ENCODE assay signal across 13 cellular contexts in the genomic region with DNA sequence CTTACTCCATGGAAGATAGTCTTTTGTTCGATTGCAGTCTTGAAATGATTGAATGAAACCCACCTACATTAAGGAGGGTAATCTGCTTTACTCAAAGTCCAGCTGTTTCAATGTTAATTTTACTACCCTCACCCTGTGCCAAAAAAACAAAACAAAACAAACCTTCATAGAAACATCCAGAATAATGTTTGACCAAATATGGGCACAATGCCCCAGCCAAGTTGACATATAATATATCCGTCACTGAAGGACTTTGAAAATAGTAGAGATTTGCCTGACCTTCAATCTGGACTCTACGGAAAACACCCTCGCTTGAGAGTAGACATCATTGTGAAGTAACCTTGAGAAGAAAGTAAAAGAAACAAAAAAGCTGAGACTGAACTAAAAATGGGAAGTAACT.
"Had no signal": no experiment of that assay in that cellular context is flagged by ENCODE, and none has a peak within 500 bp of the region (broad histone marks: within the 10 kb centered on the region; RNA-seq: fewer than 3 reads in every experiment).

No MANE protein-coding gene starts in this region.

- H3K27me3 ChIP-seq: ovary, spleen, testis, upper lobe of left lung had no signal

- H3K27ac Mint-ChIP-seq: T-helper 2 cell treated with Interferon-gamma antibody and Interleukin-4, amounts not matched to agents 5 μg/mL and 100 μg/mL, for 36 hours had no signal

- H3K27ac ChIP-seq: ovary, spleen, testis, upper lobe of left lung had no signal

- H3K4me3 Mint-ChIP-seq: neural crest cell; stimulated activated naive CD8-positive, alpha-beta T cell treated with anti-CD3 and anti-CD28 coated beads, Interleukin-15, amount 100 ng/mL, for 72 hours; T-helper 2 cell treated with Interferon-gamma antibody and Interleukin-4, amounts not matched to agents 5 μg/mL and 100 μg/mL, for 36 hours had no signal

- DNase-seq: activated naive CD4-positive, alpha-beta T cell treated with anti-CD3 and anti-CD28 coated beads, Interleukin-2, amount 50 U/mL, for 16 hours; activated T-cell treated with anti-CD3 and anti-CD28 coated beads, Interleukin-2, amount 50 U/mL, for 1 hour; central memory CD4-positive, alpha-beta T cell; cortex of kidney; effector CD8-positive, alpha-beta T cell; foreskin fibroblast; ovary; spleen; stimulated activated naive CD8-positive, alpha-beta T cell treated with anti-CD3 and anti-CD28 coated beads, Interleukin-15, amount 100 ng/mL, for 72 hours; testis; upper lobe of left lung had no signal

- H3K9me3 ChIP-seq: ovary, spleen, testis, upper lobe of left lung had no signal

- H3K4me1 Mint-ChIP-seq: stimulated activated naive CD8-positive, alpha-beta T cell treated with anti-CD3 and anti-CD28 coated beads, Interleukin-15, amount 100 ng/mL, for 72 hours had no signal

- H3K27me3 Mint-ChIP-seq: stimulated activated naive CD8-positive, alpha-beta T cell treated with anti-CD3 and anti-CD28 coated beads, Interleukin-15, amount 100 ng/mL, for 72 hours had no signal

- H3K4me1 ChIP-seq: spleen, testis, upper lobe of left lung had no signal

- H3K9me3 Mint-ChIP-seq: neural crest cell; stimulated activated naive CD8-positive, alpha-beta T cell treated with anti-CD3 and anti-CD28 coated beads, Interleukin-15, amount 100 ng/mL, for 72 hours; T-helper 2 cell treated with Interferon-gamma antibody and Interleukin-4, amounts not matched to agents 5 μg/mL and 100 μg/mL, for 36 hours had no signal

- H3K4me3 ChIP-seq: ovary, spleen, testis, upper lobe of left lung had no signal

- H3K36me3 ChIP-seq: ovary, spleen, upper lobe of left lung had no signal
